31 cellular contexts compared by ENCODE assay signal in genomic region chr1:156652992-156653355, GRCh38. TPM values are rescaled to one million over a fixed set of nuclear protein-coding genes. Genes with fewer than 3 reads are reported as not detected.
"Had no signal": no experiment of that assay in that cellular context is flagged by ENCODE, and none has a peak within 500 bp of the region (broad histone marks: within the 10 kb centered on the region; RNA-seq: fewer than 3 reads in every experiment).

No MANE protein-coding gene starts in this region.

- H3K9me3 Mint-ChIP-seq: immature natural killer cell, mesothelial cell of epicardium had no signal

- H3K4me3 Mint-ChIP-seq: immature natural killer cell, mesothelial cell of epicardium, naive B cell had no signal

- H2AFZ ChIP-seq: hepatocyte had no signal

- H3K36me3 Mint-ChIP-seq: mesothelial cell of epicardium had no signal

- H3K27ac ChIP-seq: coronary artery, epithelial cell of prostate, esophagus squamous epithelium, gastrocnemius medialis, hepatocyte, left lung, lower lobe of right lung had no signal

- H3K4me3 ChIP-seq: coronary artery, dorsolateral prefrontal cortex, esophagus squamous epithelium, gastrocnemius medialis, hepatocyte, left lung, lower lobe of right lung, mucosa of descending colon had no signal

- H3K9me3 ChIP-seq: esophagus squamous epithelium, gastrocnemius medialis, left lung, lower lobe of right lung, mucosa of descending colon had no signal

- ATAC-seq: esophagus mucosa, gastrocnemius medialis, left cardiac atrium, left lung, left ventricle myocardium superior, lower lobe of right lung, mucosa of descending colon had no signal

- FAIRE-seq: colon had no signal

- H3K79me2 ChIP-seq: hepatocyte had no signal

- DNase-seq: dermis blood vessel endothelial cell; dorsolateral prefrontal cortex; effector CD4-positive, alpha-beta T cell; effector memory CD4-positive, alpha-beta T cell; erythroblast; esophagus squamous epithelium; foreskin fibroblast; foreskin melanocyte; gastrocnemius medialis; glutamatergic neuron; head of caudate nucleus; hypothalamus; immature natural killer cell; islet precursor cell; left cardiac atrium; left lung; left ventricle myocardium superior; lower lobe of right lung; mesenchymal stem cell; mucosa of descending colon; naive B cell had no signal

- H3K27ac Mint-ChIP-seq: immature natural killer cell, mesothelial cell of epicardium had no signal

- H3K36me3 ChIP-seq: esophagus squamous epithelium, gastrocnemius medialis, left lung, lower lobe of right lung had no signal

- H3K4me2 ChIP-seq: hepatocyte had no signal

RNA-seq across cellular contexts. Expression of gene BCAN, which starts 11.1 kb away (rescaled TPM):
- total RNA-seq: dermis blood vessel endothelial cell, esophagus mucosa, esophagus squamous epithelium, glomerular endothelial cell, lower lobe of right lung, lung microvascular endothelial cell had no signal
- polyA plus RNA-seq: hepatocyte had no signal

RNA-seq across cellular contexts. Expression of gene NES, which starts 24.2 kb away (rescaled TPM):
- polyA plus RNA-seq: immature natural killer cell had no signal

RNA-seq across cellular contexts. Expression of gene HAPLN2, which starts 33.8 kb away (rescaled TPM):
- total RNA-seq: dermis blood vessel endothelial cell, esophagus mucosa, glomerular endothelial cell, hepatocyte, kidney epithelial cell, lung microvascular endothelial cell, myocyte had no signal
- polyA plus RNA-seq: hepatocyte, immature natural killer cell had no signal

RNA-seq across cellular contexts. Expression of gene CRABP2, which starts 52.4 kb away (rescaled TPM):
- total RNA-seq: lung microvascular endothelial cell had no signal
- polyA plus RNA-seq: immature natural killer cell had no signal
